In genomic region chr6:118581489-118581959, GRCh38 we compare ENCODE assay signal across 10 cellular contexts. TPM values are rescaled to one million over a fixed set of nuclear protein-coding genes. Genes with fewer than 3 reads are reported as not detected.
A peak's percentile ranks its signal among the peaks of the same experiment; 100 is the strongest.
DNase-seq lines count a peak whose midpoint lies in the region; ATAC-seq, FAIRE-seq and TF ChIP-seq lines count a peak whose summit lies in the region.
"Had no signal": no experiment of that assay in that cellular context is flagged by ENCODE, and none has a peak within 500 bp of the region (broad histone marks: within the 10 kb centered on the region; RNA-seq: fewer than 3 reads in every experiment).

No MANE protein-coding gene starts in this region.

- H3K4me3 ChIP-seq in PC-3 (ENCODE audit: low read length) (no peak overlapping the region), fibroblast of lung (replicated peaks in 1 of 4; ENCODE audit: control extremely low read depth in 1 of 4, insufficient read depth in 1 of 4, low read depth in 3 of 4, low read length in 4 of 4) (no peak overlapping the region)

- no peak overlapping the region for H3K27ac ChIP-seq in PC-3 (ENCODE audit: low read length)
- H3K27ac ChIP-seq in fibroblast of lung (ENCODE audit: insufficient read depth, low read length): no peak overlapping the region

- H3K9ac ChIP-seq in PC-3 (ENCODE audit: low read length) (no peak overlapping the region), fibroblast of lung (ENCODE audit: insufficient read depth, low read length) (no peak overlapping the region)

- H3F3A ChIP-seq in PC-3 (ENCODE audit: low read length, unreplicated experiment): no peaks in the 10 kb centered on the region

- H3K27ac Mint-ChIP-seq in activated T-cell treated with anti-CD3 and anti-CD28 coated beads, Interleukin-2, amount 50 U/mL, for 72 hours: no peak overlapping the region

- peak; percentile 90 for DNase-seq in EH (ENCODE audit: low read depth)
- DNase-seq in PC-3: peak; percentile 27
- peak; percentile 74 to 81 for DNase-seq in fibroblast of lung (ENCODE audit: low read depth in 2 of 2)
- no peak for DNase-seq in sciatic nerve (ENCODE audit: low spot score)
- DNase-seq in GM12891 (ENCODE audit: insufficient read length, low spot score): no peak
- DNase-seq in activated T-cell treated with anti-CD3 and anti-CD28 coated beads, Interleukin-2, amount 50 U/mL, for 72 hours: no peak
- DNase-seq in occipital lobe (lab: John Stamatoyannopoulos, UW): no peak
- DNase-seq: GF-D8 had no signal

- CTCF ChIA-PET in PC-3 (lab: Charles Lee): interaction anchor here (0.9 kb wide), 1 partner anchor 128 kb away, joined by 4 read pairs; no protein-coding TSS in a partner anchor

- H2AFZ ChIP-seq in PC-3 (ENCODE audit: low read length) (no peak overlapping the region), fibroblast of lung (ENCODE audit: low read length) (no peak overlapping the region)

- H3K4me1 Mint-ChIP-seq in activated T-cell treated with anti-CD3 and anti-CD28 coated beads, Interleukin-2, amount 50 U/mL, for 72 hours (ENCODE audit: low read depth): peaks cover 6% of the 10 kb centered on the region

- no peaks in the 10 kb centered on the region for H4K20me1 ChIP-seq in PC-3 (ENCODE audit: low read length)
- H4K20me1 ChIP-seq in fibroblast of lung (ENCODE audit: control insufficient read depth, extremely low read depth, insufficient read depth, low read length): no peaks in the 10 kb centered on the region

- peaks cover 9 to 15% of the 10 kb centered on the region in 2 donors for H3K9me3 Mint-ChIP-seq in activated T-cell treated with anti-CD3 and anti-CD28 coated beads, Interleukin-2, amount 50 U/mL, for 72 hours

- H3K36me3 Mint-ChIP-seq in activated T-cell treated with anti-CD3 and anti-CD28 coated beads, Interleukin-2, amount 50 U/mL, for 72 hours (ENCODE audit: insufficient read depth in 2 of 2): peaks cover 23 to 51% of the 10 kb centered on the region in 2 donors

- H3K4me2 ChIP-seq in PC-3 (ENCODE audit: low read length) (no peak overlapping the region), fibroblast of lung (ENCODE audit: extremely low read depth, insufficient read depth, low read length) (no peak overlapping the region)

- POLR2A ChIA-PET in PC-3 (lab: Charles Lee; ENCODE audit: unreplicated experiment): no interaction called here

- no peak for TF ChIP-seq POLR2A in GM12891 (IDR thresholded peaks at IDR 0.05; ENCODE audit: low read depth, low read length)

- intact Hi-C loops in PC-3 (cut with micrococcal nuclease): no loop called here
- intact Hi-C loops in sciatic nerve (cut with DNase I): no loop called here

- H3K9me2 ChIP-seq in PC-3 (replicated peaks; ENCODE audit: low read length): no peaks in the 10 kb centered on the region

- H3K79me2 ChIP-seq in PC-3 (ENCODE audit: low read length) (no peaks in the 10 kb centered on the region), fibroblast of lung (ENCODE audit: control insufficient read depth, insufficient read depth, low read length) (peaks cover 7% of the 10 kb centered on the region)

- no peaks in the 10 kb centered on the region for H3K27me3 ChIP-seq in PC-3 (ENCODE audit: low read length)
- H3K27me3 ChIP-seq in fibroblast of lung (ENCODE audit: control insufficient read depth, insufficient read depth, low read length): no peaks in the 10 kb centered on the region

- H3K9me3 ChIP-seq in PC-3 (ENCODE audit: low read length) (no peaks in the 10 kb centered on the region), fibroblast of lung (ENCODE audit: control insufficient read depth, insufficient read depth, low read depth, low read length) (no peaks in the 10 kb centered on the region)

- BruUV-seq in PC-3 (replicated peaks; lab: Mats Ljungman, UMichigan): no TSS peak

- FAIRE-seq in GM12891 (lab: Jason Lieb, UNC): no peak

- H3K36me3 ChIP-seq in PC-3 (ENCODE audit: low read depth, low read length) (peaks cover 9% of the 10 kb centered on the region; the same call in 1 of the 2 replicates), fibroblast of lung (ENCODE audit: control insufficient read depth, insufficient read depth, low read length) (no peaks in the 10 kb centered on the region)

- no peak for ATAC-seq in PC-3
- peak; percentile 77 for ATAC-seq in sciatic nerve
- no peak for ATAC-seq in HG02678 (IDR thresholded peaks at IDR 0.05; ENCODE audit: unreplicated experiment)
- no peak for ATAC-seq in activated T-cell treated with anti-CD3 and anti-CD28 coated beads, Interleukin-2, amount 50 U/mL, for 72 hours (replicated peaks in 1 of 2)

- no peak for TF ChIP-seq CTCF in PC-3 (conservative IDR thresholded peaks at IDR 0.05; ENCODE audit: low read depth, low read length)
- TF ChIP-seq CTCF in fibroblast of lung (conservative IDR thresholded peaks at IDR 0.05 in 1 of 2, IDR thresholded peaks at IDR 0.05 in 1 of 2; ENCODE audit: low read depth in 1 of 2, low read length in 2 of 2): no peak

- H3K27me3 Mint-ChIP-seq in activated T-cell treated with anti-CD3 and anti-CD28 coated beads, Interleukin-2, amount 50 U/mL, for 72 hours (ENCODE audit: low read depth): no peaks in the 10 kb centered on the region

- no peaks in the 10 kb centered on the region for H3K4me1 ChIP-seq in PC-3 (ENCODE audit: insufficient read depth, low read length)
- H3K4me1 ChIP-seq in fibroblast of lung (ENCODE audit: control insufficient read depth, extremely low read depth, insufficient read depth, low read length): no peaks in the 10 kb centered on the region

- H3K4me3 Mint-ChIP-seq in activated T-cell treated with anti-CD3 and anti-CD28 coated beads, Interleukin-2, amount 50 U/mL, for 72 hours: no peak overlapping the region

TF ChIP-seq in GM12891, 5 proteins besides CTCF, POLR2A, EP300 and RAD21:
- no peak for TF ChIP-seq POU2F2 (IDR thresholded peaks at IDR 0.05; ENCODE audit: low read depth, low read length)
- no peak for TF ChIP-seq PAX5 (IDR thresholded peaks at IDR 0.05; ENCODE audit: insufficient read depth, low read length, severe bottlenecking)
- TF ChIP-seq SPI1 (IDR thresholded peaks at IDR 0.05; ENCODE audit: low read depth, low read length): no peak
- TF ChIP-seq POLR2AphosphoS5 (IDR thresholded peaks at IDR 0.05; ENCODE audit: low read depth, low read length): no peak
- no peak for TF ChIP-seq TAF1 (IDR thresholded peaks at IDR 0.05; ENCODE audit: low read depth, low read length)

RNA-seq across cellular contexts. Expression of gene PLN, which starts 33.4 kb away (rescaled TPM):
- not detected in 2 replicates for total RNA-seq in PC-3 (2014; rRNA removed)
- total RNA-seq in fibroblast of lung: 1.0 and 2.0 TPM in 2 replicates
- polyA plus RNA-seq in fibroblast of lung: 0.56 and 1.3 TPM in 2 replicates
- polyA plus RNA-seq in fibroblast of lung (2012): 0.41 and 0.61 TPM in 2 replicates
- not detected in 2 replicates for polyA minus RNA-seq in fibroblast of lung (ENCODE audit: low replicate concordance)
- 10.6 TPM for total RNA-seq in sciatic nerve
- not detected for polyA plus RNA-seq in GM12891 (2012; ENCODE audit: low read depth, missing spikeins)
- not detected for total RNA-seq in activated T-cell treated with anti-CD3 and anti-CD28 coated beads, Interleukin-2, amount 50 U/mL, for 72 hours
- 0.47 TPM for total RNA-seq in occipital lobe
- total RNA-seq: activated naive CD4-positive, alpha-beta T cell treated with anti-CD3 and anti-CD28 coated beads, Interleukin-2, amount 50 U/mL, for 72 hours had no signal

Comparison
In these comparisons a context has a peak if more than half of its experiments do, and no peak if none do; other contexts are left out.
1. DNase-seq: peak in EH (single experiment), PC-3 (single experiment) and fibroblast of lung (2 of 2); none in sciatic nerve (single experiment), GM12891 (single experiment), activated T-cell treated with anti-CD3 and anti-CD28 coated beads, Interleukin-2, amount 50 U/mL, for 72 hours (0 of 2) and occipital lobe (single experiment).